17 cellular contexts compared by ENCODE assay signal in genomic region chr6:131015192-131015591, GRCh38. TPM values are rescaled to one million over a fixed set of nuclear protein-coding genes. Genes with fewer than 3 reads are reported as not detected.
A peak's percentile ranks its signal among the peaks of the same experiment; 100 is the strongest.
DNase-seq lines count a peak whose midpoint lies in the region; ATAC-seq and TF ChIP-seq lines count a peak whose summit lies in the region.
"Had no signal": no experiment of that assay in that cellular context is flagged by ENCODE, and none has a peak within 500 bp of the region (broad histone marks: within the 10 kb centered on the region; RNA-seq: fewer than 3 reads in every experiment).

No MANE protein-coding gene starts in this region.

- peaks cover 6 to 44% (median 30%) of the 10 kb centered on the region in 4 donors for H3K4me1 ChIP-seq in stomach

- peak; percentile 42 for DNase-seq in OCI-M1 (lab: John Stamatoyannopoulos, UW)
- DNase-seq in caudate nucleus (lab: John Stamatoyannopoulos, UW) = no peak
- no peak for DNase-seq in memory B cell (ENCODE audit: low spot score in 2 of 2)
- DNase-seq in stomach = no peak
- no peak for DNase-seq in activated naive CD4-positive, alpha-beta T cell treated with anti-CD3 and anti-CD28 coated beads for 36 hours
- DNase-seq in GM20000 (ENCODE audit: low spot score) = no peak
- DNase-seq: activated CD8-positive, alpha-beta memory T cell treated with anti-CD3 and anti-CD28 coated beads, Interleukin-2, amount 50 U/mL, for 48 hours; activated naive CD4-positive, alpha-beta T cell treated with anti-CD3 and anti-CD28 coated beads, Interleukin-2, amount 10 ng/mL, durations not matched to agents 7 days and 5 days; effector CD4-positive, alpha-beta T cell; MM.1S; NCI-H2029; NCI-H446 treated with DMSO at 0.1 percent for 48 hours; SHP77 treated with DMSO at 0.1 percent for 48 hours had no signal

- H3K4me1 Mint-ChIP-seq in memory B cell = peaks cover 3% of the 10 kb centered on the region
- no peaks in the 10 kb centered on the region for H3K4me1 Mint-ChIP-seq in activated naive CD4-positive, alpha-beta T cell treated with anti-CD3 and anti-CD28 coated beads for 36 hours (ENCODE audit: low read depth)
- H3K4me1 Mint-ChIP-seq: activated naive CD4-positive, alpha-beta T cell treated with anti-CD3 and anti-CD28 coated beads, Interleukin-2, amount 10 ng/mL, durations not matched to agents 7 days and 5 days had no signal

- intact Hi-C loops in stomach (cut with DNase I; ENCODE audit: low total_unique reads) = no loop called here
- intact Hi-C loops in activated naive CD4-positive, alpha-beta T cell treated with anti-CD3 and anti-CD28 coated beads for 36 hours (cut with micrococcal nuclease) = no loop called here

- H3K9me3 ChIP-seq in stomach = no peaks in the 10 kb centered on the region
- H3K9me3 ChIP-seq: suprapubic skin had no signal

- H3K27ac ChIP-seq in caudate nucleus (ENCODE audit: low read depth, low read length) (peak overlapping the region; percentile 94), stomach (peak overlapping the region in 3 of 5 donors; percentile 25 to 51 (median 26))

- peaks cover 2% of the 10 kb centered on the region for H3K36me3 Mint-ChIP-seq in memory B cell
- H3K36me3 Mint-ChIP-seq in activated naive CD4-positive, alpha-beta T cell treated with anti-CD3 and anti-CD28 coated beads for 36 hours (ENCODE audit: low read depth) = peaks cover 3% of the 10 kb centered on the region
- H3K36me3 Mint-ChIP-seq: activated naive CD4-positive, alpha-beta T cell treated with anti-CD3 and anti-CD28 coated beads, Interleukin-2, amount 10 ng/mL, durations not matched to agents 7 days and 5 days had no signal

- no peak overlapping the region for H3K4me3 ChIP-seq in stomach
- H3K4me3 ChIP-seq: suprapubic skin had no signal

- no peaks in the 10 kb centered on the region for H3K36me3 ChIP-seq in stomach
- H3K36me3 ChIP-seq: suprapubic skin had no signal

- no peak for TF ChIP-seq EP300 in stomach (IDR thresholded peaks at IDR 0.05)

- no peak overlapping the region for H3K4me3 Mint-ChIP-seq in memory B cell
- H3K4me3 Mint-ChIP-seq in activated naive CD4-positive, alpha-beta T cell treated with anti-CD3 and anti-CD28 coated beads for 36 hours = no peak overlapping the region
- H3K4me3 Mint-ChIP-seq: activated naive CD4-positive, alpha-beta T cell treated with anti-CD3 and anti-CD28 coated beads, Interleukin-2, amount 10 ng/mL, durations not matched to agents 7 days and 5 days; T-helper 2 cell treated with Interferon-gamma antibody and Interleukin-4, amounts not matched to agents 5 μg/mL and 100 μg/mL, for 36 hours had no signal

- peak overlapping the region; percentile 45 for H3K27ac Mint-ChIP-seq in memory B cell
- no peak overlapping the region for H3K27ac Mint-ChIP-seq in activated naive CD4-positive, alpha-beta T cell treated with anti-CD3 and anti-CD28 coated beads for 36 hours
- H3K27ac Mint-ChIP-seq: activated naive CD4-positive, alpha-beta T cell treated with anti-CD3 and anti-CD28 coated beads, Interleukin-2, amount 10 ng/mL, durations not matched to agents 7 days and 5 days; T-helper 2 cell treated with Interferon-gamma antibody and Interleukin-4, amounts not matched to agents 5 μg/mL and 100 μg/mL, for 36 hours had no signal

- no peaks in the 10 kb centered on the region for H3K27me3 Mint-ChIP-seq in memory B cell
- no peaks in the 10 kb centered on the region for H3K27me3 Mint-ChIP-seq in activated naive CD4-positive, alpha-beta T cell treated with anti-CD3 and anti-CD28 coated beads for 36 hours (ENCODE audit: low read depth)
- H3K27me3 Mint-ChIP-seq: activated naive CD4-positive, alpha-beta T cell treated with anti-CD3 and anti-CD28 coated beads, Interleukin-2, amount 10 ng/mL, durations not matched to agents 7 days and 5 days had no signal

- 14 to 31% (median 17%) methylated on average over 4 of the region's 4 CpGs for WGBS in stomach, 5 donors

- no peak for ATAC-seq in memory B cell (ENCODE audit: low read depth)
- no peak for ATAC-seq in GM18517 (IDR thresholded peaks at IDR 0.05; ENCODE audit: unreplicated experiment)
- no peak for ATAC-seq in GM21360 (IDR thresholded peaks at IDR 0.05; ENCODE audit: unreplicated experiment)

- TF ChIP-seq CTCF in stomach (IDR thresholded peaks at IDR 0.05) (no peak), GM20000 (IDR thresholded peaks at IDR 0.05; ENCODE audit: extremely low read depth, missing control alignments) (no peak)

- CTCF ChIA-PET in activated naive CD4-positive, alpha-beta T cell treated with anti-CD3 and anti-CD28 coated beads for 36 hours (lab: Charles Lee) = no interaction called here

- H3K27me3 ChIP-seq in stomach = no peaks in the 10 kb centered on the region
- H3K27me3 ChIP-seq: suprapubic skin had no signal

- TF ChIP-seq POLR2A in stomach (IDR thresholded peaks at IDR 0.05) = no peak

- no peaks in the 10 kb centered on the region for H3K9me3 Mint-ChIP-seq in memory B cell
- no peaks in the 10 kb centered on the region for H3K9me3 Mint-ChIP-seq in activated naive CD4-positive, alpha-beta T cell treated with anti-CD3 and anti-CD28 coated beads for 36 hours
- H3K9me3 Mint-ChIP-seq: activated naive CD4-positive, alpha-beta T cell treated with anti-CD3 and anti-CD28 coated beads, Interleukin-2, amount 10 ng/mL, durations not matched to agents 7 days and 5 days; T-helper 2 cell treated with Interferon-gamma antibody and Interleukin-4, amounts not matched to agents 5 μg/mL and 100 μg/mL, for 36 hours had no signal

RNA-seq across cellular contexts. Expression of gene EPB41L2, which starts 47.9 kb away (rescaled TPM):
- total RNA-seq in stomach = 100 to 1,000 TPM in 2 of 5 donors, 10 to 100 TPM in 3; 18.2 to 238 (median 36.5) TPM
- polyA plus RNA-seq in stomach = 10 to 100 TPM; 12.5 to 28.9 (median 28.6) TPM
- total RNA-seq in activated naive CD4-positive, alpha-beta T cell treated with anti-CD3 and anti-CD28 coated beads for 36 hours = 10 to 100 TPM; 33.5 to 37.7 TPM
